Comparison of ENCODE assay signal across 18 cellular contexts in the genomic region with DNA sequence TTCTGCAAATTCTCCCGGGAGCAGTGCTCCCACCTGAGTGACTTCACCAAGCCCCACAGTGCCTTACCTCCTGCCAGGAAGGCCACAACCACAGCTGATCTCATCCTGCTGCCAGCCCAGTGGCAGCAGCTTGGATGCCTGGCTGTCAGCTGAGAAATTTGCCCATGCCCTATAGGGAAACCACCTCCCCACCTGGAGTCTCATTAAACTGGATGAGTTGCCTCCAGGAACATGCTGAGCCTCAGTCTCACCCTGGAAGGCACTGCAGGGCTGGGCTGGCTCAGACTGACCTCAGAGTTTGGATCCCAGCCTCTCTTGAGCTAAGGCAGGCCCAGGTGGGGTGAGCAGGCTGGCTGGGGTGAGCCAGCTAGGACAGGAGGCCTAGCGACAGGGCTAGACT. TPM values are rescaled to one million over a fixed set of nuclear protein-coding genes. Genes with fewer than 3 reads are reported as not detected.
"Had no signal": no experiment of that assay in that cellular context is flagged by ENCODE, and none has a peak within 500 bp of the region (broad histone marks: within the 10 kb centered on the region; RNA-seq: fewer than 3 reads in every experiment).

No MANE protein-coding gene starts in this region.

- H3K27me3 ChIP-seq: ascending aorta, esophagus squamous epithelium, upper lobe of right lung had no signal

- ATAC-seq: effector memory CD8-positive, alpha-beta T cell; naive thymus-derived CD4-positive, alpha-beta T cell; sciatic nerve; stimulated activated memory B cell treated with anti-CD40 and anti-IgM and Interleukin-4, amounts not matched to agents 10 μg/mL and 1 μg/mL and 100 μg/mL, for 72 hours; upper lobe of right lung had no signal

- DNase-seq: activated CD4-positive, alpha-beta T cell treated with anti-CD3 and anti-CD28 coated beads for 1 hour; activated CD8-positive, alpha-beta memory T cell treated with anti-CD3 and anti-CD28 coated beads for 24 hours; activated CD8-positive, alpha-beta memory T cell treated with anti-CD3 and anti-CD28 coated beads, Interleukin-2, amount 50 U/mL, for 48 hours; activated effector memory CD4-positive, alpha-beta T cell treated with anti-CD3 and anti-CD28 coated beads, Interleukin-2, amount 50 U/mL, for 16 hours; activated T-cell treated with anti-CD3 and anti-CD28 coated beads, Interleukin-2, amount 50 U/mL, for 48 hours; dermis blood vessel endothelial cell; effector memory CD8-positive, alpha-beta T cell; esophagus squamous epithelium; mesenchymal stem cell; naive thymus-derived CD4-positive, alpha-beta T cell; stimulated activated CD4-positive, alpha-beta T cell treated with anti-CD3 and anti-CD28 coated beads, Interleukin-4, amount 100 ng/mL, for 24 hours; WERI-Rb-1 had no signal

- H3K4me1 ChIP-seq: ascending aorta, esophagus squamous epithelium, upper lobe of right lung had no signal

- H3K9me3 ChIP-seq: ascending aorta, esophagus squamous epithelium, upper lobe of right lung had no signal

- H3K36me3 ChIP-seq: ascending aorta, esophagus squamous epithelium, upper lobe of right lung, WERI-Rb-1 had no signal

- H3K27ac ChIP-seq: ascending aorta, esophagus squamous epithelium, upper lobe of right lung, WERI-Rb-1 had no signal

- H3K4me3 ChIP-seq: ascending aorta, esophagus squamous epithelium, upper lobe of right lung had no signal

- FAIRE-seq: bronchial epithelial cell had no signal

RNA-seq across cellular contexts. Expression of gene REEP1, which starts 23.3 kb away (rescaled TPM):
- total RNA-seq: osteocyte had no signal
